1 cellular context compared by ENCODE assay signal in genomic region chrX:38817004-38817703, GRCh38.
A peak's percentile ranks its signal among the peaks of the same experiment; 100 is the strongest.
TF ChIP-seq lines count a peak whose summit lies in the region.

No MANE protein-coding gene starts in this region.

TF ChIP-seq in K562, 482 proteins besides CTCF, POLR2A, EP300 and RAD21 (continued from another document and continues in another):
- TF ChIP-seq CREB5 (CRISPR knock-in tag; IDR thresholded peaks at IDR 0.05): no peak
- no peak for TF ChIP-seq PRMT5 (CRISPR knock-in tag; IDR thresholded peaks at IDR 0.05)
- peak; percentile 35; the same call in 1 of the 2 replicates for TF ChIP-seq KLF6 (CRISPR knock-in tag; IDR thresholded peaks at IDR 0.05; ENCODE audit: borderline replicate concordance)
- peak; percentile 72 for TF ChIP-seq GABPA (tag; conservative IDR thresholded peaks at IDR 0.05; ENCODE audit: low read depth)
- no peak for TF ChIP-seq CEBPG (CRISPR knock-in tag; IDR thresholded peaks at IDR 0.05)
- 0 out of 4 replicates have a peak, but pooled peaks of 1 of the 2 experiments have one; percentile 25 for TF ChIP-seq CEBPG (tag; conservative IDR thresholded peaks at IDR 0.05 in 1 of 2, IDR thresholded peaks at IDR 0.05 in 1 of 2)
- no peak for TF ChIP-seq ZFP1 (CRISPR knock-in tag; IDR thresholded peaks at IDR 0.05)
- 0 out of 2 replicates have a peak, but pooled peaks have one; percentile 11 for TF ChIP-seq TAF7 (tag; IDR thresholded peaks at IDR 0.05)
- TF ChIP-seq ZNF766 (CRISPR knock-in tag; conservative IDR thresholded peaks at IDR 0.05): 0 out of 2 replicates have a peak, but pooled peaks have one; percentile 12
- TF ChIP-seq GATA2 (CRISPR knock-in tag; IDR thresholded peaks at IDR 0.05): no peak
- 0 out of 2 replicates have a peak, but pooled peaks have one; percentile 23 for TF ChIP-seq CREB3 (tag; conservative IDR thresholded peaks at IDR 0.05; ENCODE audit: low read depth)
- no peak for TF ChIP-seq RBM34 (IDR thresholded peaks at IDR 0.05; ENCODE audit: borderline replicate concordance, insufficient read depth, low read length)
- TF ChIP-seq CREB3L1 (IDR thresholded peaks at IDR 0.05; ENCODE audit: borderline replicate concordance, low read depth): no peak
- TF ChIP-seq ZNF778 (CRISPR knock-in tag; IDR thresholded peaks at IDR 0.05): no peak
- no peak for TF ChIP-seq GTF3C2 (IDR thresholded peaks at IDR 0.05; ENCODE audit: borderline replicate concordance, extremely low read depth, insufficient read length)
- TF ChIP-seq MAZ (CRISPR knock-in tag; conservative IDR thresholded peaks at IDR 0.05 in 1 of 2, IDR thresholded peaks at IDR 0.05 in 1 of 2): peak; percentile 39 to 41; a peak in 2 of 4 replicates
- no peak for TF ChIP-seq RFX7 (CRISPR knock-in tag; IDR thresholded peaks at IDR 0.05)
- no peak for TF ChIP-seq ZNF347 (CRISPR knock-in tag; IDR thresholded peaks at IDR 0.05; ENCODE audit: low read depth)
- TF ChIP-seq ZNF165 (CRISPR knock-in tag; IDR thresholded peaks at IDR 0.05; ENCODE audit: borderline replicate concordance): no peak
- no peak for TF ChIP-seq XRCC4 (IDR thresholded peaks at IDR 0.05; ENCODE audit: extremely low read depth, insufficient read depth, insufficient read length)
- no peak for TF ChIP-seq ZSCAN32 (CRISPR knock-in tag; IDR thresholded peaks at IDR 0.05)
- no peak for TF ChIP-seq ZSCAN29 (IDR thresholded peaks at IDR 0.05)
- no peak for TF ChIP-seq FOXJ2 (tag; IDR thresholded peaks at IDR 0.05)
- no peak for TF ChIP-seq CC2D1A (IDR thresholded peaks at IDR 0.05)
- no peak for TF ChIP-seq THRA (IDR thresholded peaks at IDR 0.05)
- TF ChIP-seq ZBTB40 (IDR thresholded peaks at IDR 0.05): peak; percentile 45; the same call in 1 of the 2 replicates
- no peak for TF ChIP-seq ZBTB40 (CRISPR knock-in tag; IDR thresholded peaks at IDR 0.05)
- TF ChIP-seq UBTF (IDR thresholded peaks at IDR 0.05; ENCODE audit: borderline replicate concordance in 1 of 2, low read depth in 2 of 2, low read length in 2 of 2): no peak
- peak; percentile 93 for TF ChIP-seq ETV1 (tag; conservative IDR thresholded peaks at IDR 0.05; ENCODE audit: low read depth)
- no peak for TF ChIP-seq CHD1 (IDR thresholded peaks at IDR 0.05; ENCODE audit: low read length)
- TF ChIP-seq ELF1 (tag; IDR thresholded peaks at IDR 0.05): peak; percentile 82
- peak; percentile 31; the same call in 1 of the 2 replicates for TF ChIP-seq EGR1 (conservative IDR thresholded peaks at IDR 0.05)
- no peak for TF ChIP-seq CHD4 (IDR thresholded peaks at IDR 0.05; ENCODE audit: insufficient read depth, insufficient replicate concordance, low read depth, low read length, poor library complexity, severe bottlenecking)
- peak; percentile 65; the same call in 1 of the 2 replicates for TF ChIP-seq RNF2 (IDR thresholded peaks at IDR 0.05)
- TF ChIP-seq SNIP1 (IDR thresholded peaks at IDR 0.05; ENCODE audit: low read depth): no peak
- no peak for TF ChIP-seq NR2C2 (CRISPR knock-in tag; IDR thresholded peaks at IDR 0.05)
- peak; percentile 53 for TF ChIP-seq NR2C2 (tag; IDR thresholded peaks at IDR 0.05)
- peak; percentile 15; the same call in 1 of the 2 replicates for TF ChIP-seq KLF16 (IDR thresholded peaks at IDR 0.05)
- peak; percentile 37; the same call in 1 of the 2 replicates for TF ChIP-seq JUND (IDR thresholded peaks at IDR 0.05; ENCODE audit: borderline replicate concordance, low read depth, low read length)
- no peak; the same call in 2 of the 3 replicates for TF ChIP-seq JUND (tag; IDR thresholded peaks at IDR 0.05; ENCODE audit: borderline replicate concordance, low read depth, low read length)
